In genomic region chr7:26686448-26686981, GRCh38 we compare ENCODE assay signal across 8 cellular contexts.
DNase-seq lines count a peak whose midpoint lies in the region; ATAC-seq and TF ChIP-seq lines count a peak whose summit lies in the region.

No MANE protein-coding gene starts in this region.

- no peak for TF ChIP-seq POLR2A in body of pancreas (IDR thresholded peaks at IDR 0.05)

- WGBS in body of pancreas, 2 donors, result 42 to 43% methylated on average over 2 of the region's 2 CpGs

- no peak overlapping the region for H3K4me3 ChIP-seq in body of pancreas

- H3K4me1 ChIP-seq in body of pancreas, result no peaks in the 10 kb centered on the region

- no peaks in the 10 kb centered on the region for H3K27me3 ChIP-seq in body of pancreas

- peak; percentile 43 for DNase-seq in AG08396 (ENCODE audit: low spot score)
- DNase-seq in GM20000 (ENCODE audit: low spot score), result peak; percentile 6
- peak; percentile 47 for DNase-seq in NCI-H345 treated with DMSO at 0.1 percent for 48 hours (lab: John Stamatoyannopoulos, UW; ENCODE audit: unreplicated experiment)
- DNase-seq in body of pancreas, result peak in 2 of 4 donors; percentile 9 to 21
- peak; percentile 91 for DNase-seq in left kidney (ENCODE audit: low read depth, low spot score)
- DNase-seq in ureter (ENCODE audit: low spot score), result no peak

- ATAC-seq in body of pancreas, result no peak
- ATAC-seq in HG02884 (IDR thresholded peaks at IDR 0.05; ENCODE audit: unreplicated experiment), result no peak
- no peak for ATAC-seq in GM18907 (IDR thresholded peaks at IDR 0.05; ENCODE audit: unreplicated experiment)

- TF ChIP-seq CTCF in GM20000 (IDR thresholded peaks at IDR 0.05; ENCODE audit: extremely low read depth, missing control alignments), result no peak
- peak; percentile 48 to 83 (median 58) for TF ChIP-seq CTCF in body of pancreas (IDR thresholded peaks at IDR 0.05)

- no peak overlapping the region for H3K27ac ChIP-seq in body of pancreas

- H3K36me3 ChIP-seq in body of pancreas (replicated peaks in 1 of 2; ENCODE audit: insufficient read depth in 1 of 2, low read depth in 2 of 2), result no peaks in the 10 kb centered on the region

- no peaks in the 10 kb centered on the region for H3K9me3 ChIP-seq in body of pancreas

- intact Hi-C loops in body of pancreas (cut with DNase I), result no loop called here
